ENCODE assay signal across 8 cellular contexts in genomic region chr18:58223717-58224424, GRCh38.
A peak's percentile ranks its signal among the peaks of the same experiment; 100 is the strongest.
DNase-seq lines count a peak whose midpoint lies in the region; ATAC-seq, FAIRE-seq and TF ChIP-seq lines count a peak whose summit lies in the region.

No MANE protein-coding gene starts in this region.

- 22 to 30% methylated on average over 11 of the region's 15 CpGs for WGBS in esophagus squamous epithelium, 2 donors
- 10 to 17% methylated on average over 15 of the region's 15 CpGs for WGBS in pancreas, 2 donors

- H3K9me3 ChIP-seq in Peyer's patch (no peaks in the 10 kb centered on the region), esophagus squamous epithelium (no peaks in the 10 kb centered on the region), pancreas (no peaks in the 10 kb centered on the region)

- TF ChIP-seq CTCF in Peyer's patch (IDR thresholded peaks at IDR 0.05): no peak
- no peak for TF ChIP-seq CTCF in esophagus squamous epithelium (IDR thresholded peaks at IDR 0.05)
- no peak for TF ChIP-seq CTCF in pancreas (IDR thresholded peaks at IDR 0.05)

- H3K27ac ChIP-seq in Peyer's patch (peak overlapping the region; percentile 28 to 95 (median 84)), esophagus squamous epithelium (peak overlapping the region; percentile 73 to 85 (median 82)), pancreas (peak overlapping the region; percentile 68 to 94 (median 92))

- peak; percentile 71 for DNase-seq in GM03348 (ENCODE audit: low spot score)
- peak in 2 of 3 donors; percentile 72 to 77 for DNase-seq in Peyer's patch
- no peak for DNase-seq in esophagus squamous epithelium (lab: John Stamatoyannopoulos, UW)
- peak in 5 of 6 donors; percentile 63 to 86 (median 80) for DNase-seq in pancreas
- DNase-seq in NCI-H1694 treated with DMSO at 0.1 percent for 48 hours (lab: John Stamatoyannopoulos, UW): no peak
- DNase-seq in NCI-H2227 treated with DMSO at 0.1 percent for 48 hours (lab: John Stamatoyannopoulos, UW): no peak
- DNase-seq in stimulated activated CD4-positive, alpha-beta T cell treated with anti-CD3 and anti-CD28 coated beads, Interleukin-1b, Interleukin-23, amount 100 ng/mL, for 48 hours: no peak

- no peaks in the 10 kb centered on the region for H3K27me3 ChIP-seq in Peyer's patch
- no peaks in the 10 kb centered on the region for H3K27me3 ChIP-seq in esophagus squamous epithelium
- no peaks in the 10 kb centered on the region for H3K27me3 ChIP-seq in pancreas

- H3K4me3 ChIP-seq in Peyer's patch: peak overlapping the region in 2 of 4 donors; percentile 42 to 46
- H3K4me3 ChIP-seq in esophagus squamous epithelium: peak overlapping the region in 3 of 4 donors; percentile 18 to 32 (median 25)
- peak overlapping the region in 2 of 4 donors; percentile 24 to 35 for H3K4me3 ChIP-seq in pancreas

- peaks cover 0 to 19% (median 2%) of the 10 kb centered on the region in 4 donors for H3K4me1 ChIP-seq in Peyer's patch
- H3K4me1 ChIP-seq in esophagus squamous epithelium: peaks cover 4 to 47% (median 11%) of the 10 kb centered on the region in 3 donors
- H3K4me1 ChIP-seq in pancreas: peaks cover 37 to 40% (median 39%) of the 10 kb centered on the region in 3 donors

- H3K36me3 ChIP-seq in Peyer's patch (no peaks in the 10 kb centered on the region), esophagus squamous epithelium (no peaks in the 10 kb centered on the region), pancreas (no peaks in the 10 kb centered on the region)

- FAIRE-seq in pancreas (lab: Jason Lieb, UNC): no peak

- TF ChIP-seq POLR2A in Peyer's patch (IDR thresholded peaks at IDR 0.05): peak; percentile 47 to 59
- no peak for TF ChIP-seq POLR2A in esophagus squamous epithelium (IDR thresholded peaks at IDR 0.05)

- ATAC-seq in pancreas (peak; percentile 81 to 89 (median 82)), GM21423 (IDR thresholded peaks at IDR 0.05; ENCODE audit: unreplicated experiment) (no peak)

- intact Hi-C loops in esophagus squamous epithelium (cut with DNase I): no loop called here
- intact Hi-C loops in pancreas (cut with DNase I): no loop called here

Comparison
In these comparisons a context has a peak if more than half of its experiments do, and no peak if none do; other contexts are left out.
1. DNase-seq: peak in GM03348 (single experiment), Peyer's patch (2 of 3) and pancreas (5 of 6); none in esophagus squamous epithelium (single experiment), NCI-H1694 treated with DMSO at 0.1 percent for 48 hours (single experiment), NCI-H2227 treated with DMSO at 0.1 percent for 48 hours (single experiment) and stimulated activated CD4-positive, alpha-beta T cell treated with anti-CD3 and anti-CD28 coated beads, Interleukin-1b, Interleukin-23, amount 100 ng/mL, for 48 hours (single experiment).
2. POLR2A ChIP-seq: peak in Peyer's patch (2 of 2); none in esophagus squamous epithelium (0 of 4).
3. Peak in every context shown above with its lines, with median percentiles within 50 percentile points of each other: H3K27ac ChIP-seq.